7 cellular contexts compared by ENCODE assay signal in genomic region chr1:37479255-37480124, GRCh38. TPM values are rescaled to one million over a fixed set of nuclear protein-coding genes. Genes with fewer than 3 reads are reported as not detected.
DNase-seq lines count a peak whose midpoint lies in the region; ATAC-seq, FAIRE-seq and TF ChIP-seq lines count a peak whose summit lies in the region.

No MANE protein-coding gene starts in this region.

- H2AFZ ChIP-seq in keratinocyte (ENCODE audit: control insufficient read depth, low read length), result no peak overlapping the region

- H3K36me3 Mint-ChIP-seq in T-helper 1 cell treated with Interleukin-12 subunit alpha and Interleukin-12 subunit beta and Interleukin-4 antibody, amounts not matched to agents 30 μg/mL and 1 μg/mL, for 36 hours (ENCODE audit: low read depth), result peaks cover 81% of the 10 kb centered on the region

- peaks cover 45 to 77% of the 10 kb centered on the region in 2 experiments for H3K36me3 ChIP-seq in keratinocyte (ENCODE audit: control insufficient read depth in 2 of 2, extremely low read depth in 1 of 2, insufficient read depth in 2 of 2, low read length in 2 of 2)

- H3K9me1 ChIP-seq in keratinocyte (ENCODE audit: control insufficient read depth, extremely low read depth, insufficient read depth, low read length), result peaks cover 4% of the 10 kb centered on the region

- dilution Hi-C loops in keratinocyte (cut with MboI; ENCODE audit: extremely low pct_ligation_motif_present, low sequenced_read_pairs), result no loop called here

- H3K9ac ChIP-seq in keratinocyte (ENCODE audit: control insufficient read depth, extremely low read depth, insufficient read depth, low read length), result peak overlapping the region; percentile 99

- FAIRE-seq in HTR-8/SVneo (lab: Jason Lieb, UNC), result peak; percentile 16
- FAIRE-seq in keratinocyte (lab: Jason Lieb, UNC), result peak; percentile 56

- peaks cover 75% of the 10 kb centered on the region for H3K79me2 ChIP-seq in keratinocyte (ENCODE audit: control insufficient read depth, insufficient read depth, low read length)

- no peaks in the 10 kb centered on the region for H3K27me3 ChIP-seq in keratinocyte (ENCODE audit: control insufficient read depth, extremely low read depth, insufficient read depth, low read length)

- peak overlapping the region; percentile 57 to 99 (median 94) for H3K4me3 ChIP-seq in keratinocyte (ENCODE audit: control insufficient read depth in 2 of 3, extremely low read depth in 1 of 3, insufficient read depth in 2 of 3, low read depth in 1 of 3, low read length in 3 of 3)

- peaks cover 33% of the 10 kb centered on the region for H3K4me1 Mint-ChIP-seq in T-helper 1 cell treated with Interleukin-12 subunit alpha and Interleukin-12 subunit beta and Interleukin-4 antibody, amounts not matched to agents 30 μg/mL and 1 μg/mL, for 36 hours (ENCODE audit: low read depth)

- no peaks in the 10 kb centered on the region for H3K9me3 ChIP-seq in keratinocyte (ENCODE audit: control insufficient read depth, low read depth, low read length)

- H3K27me3 Mint-ChIP-seq in T-helper 1 cell treated with Interleukin-12 subunit alpha and Interleukin-12 subunit beta and Interleukin-4 antibody, amounts not matched to agents 30 μg/mL and 1 μg/mL, for 36 hours (ENCODE audit: low read depth), result no peaks in the 10 kb centered on the region

- peaks cover 58% of the 10 kb centered on the region for H3K4me1 ChIP-seq in keratinocyte (ENCODE audit: control insufficient read depth, extremely low read depth, insufficient read depth, low read length)

- H3K27ac Mint-ChIP-seq in T-helper 1 cell treated with Interleukin-12 subunit alpha and Interleukin-12 subunit beta and Interleukin-4 antibody, amounts not matched to agents 30 μg/mL and 1 μg/mL, for 36 hours, result peak overlapping the region; percentile 97

- peak overlapping the region; percentile 96 for H3K4me2 ChIP-seq in keratinocyte (ENCODE audit: control insufficient read depth, extremely low read depth, insufficient read depth, low read depth, low read length)

- TF ChIP-seq CTCF in keratinocyte (optimal IDR thresholded peaks at IDR 0.05 in 1 of 3, IDR thresholded peaks at IDR 0.05 in 1 of 3, conservative IDR thresholded peaks at IDR 0.05 in 1 of 3; ENCODE audit: extremely low read depth in 1 of 3, insufficient read depth in 2 of 3, low read length in 3 of 3), result no peak

- H3K4me3 Mint-ChIP-seq in T-helper 1 cell treated with Interleukin-12 subunit alpha and Interleukin-12 subunit beta and Interleukin-4 antibody, amounts not matched to agents 30 μg/mL and 1 μg/mL, for 36 hours, result peak overlapping the region; percentile 99

- peak overlapping the region; percentile 99 for H3K27ac ChIP-seq in keratinocyte (ENCODE audit: control insufficient read depth, insufficient read depth, low read length)

- no peaks in the 10 kb centered on the region for H3K9me3 Mint-ChIP-seq in T-helper 1 cell treated with Interleukin-12 subunit alpha and Interleukin-12 subunit beta and Interleukin-4 antibody, amounts not matched to agents 30 μg/mL and 1 μg/mL, for 36 hours

- DNase-seq in HTR-8/SVneo (ENCODE audit: insufficient read length, low spot score), result peak; percentile 76
- DNase-seq in amniotic stem cell (lab: John Stamatoyannopoulos, UW), result peak; percentile 54
- peak; percentile 95 for DNase-seq in keratinocyte (ENCODE audit: low read depth, low spot score)
- DNase-seq in stimulated activated CD4-positive, alpha-beta T cell treated with anti-CD3 and anti-CD28 coated beads, Interleukin-1b, Interleukin-23, amount 100 ng/mL, for 4 hours (ENCODE audit: low read depth in 2 of 2), result peak; percentile 85 to 88
- DNase-seq in NCI-H187 treated with DMSO at 0.1 percent for 48 hours (lab: John Stamatoyannopoulos, UW), result no peak

- H4K20me1 ChIP-seq in keratinocyte (ENCODE audit: control insufficient read depth, extremely low read depth, insufficient read depth, low read length), result peaks cover 32% of the 10 kb centered on the region

- ATAC-seq in GM18868 (IDR thresholded peaks at IDR 0.05; ENCODE audit: unreplicated experiment), result peak; percentile 34

RNA-seq across cellular contexts. Expression of gene ZC3H12A, which starts 5.1 kb away (rescaled TPM):
- 17.5 to 55.5 TPM (median 24.4 TPM) in 3 replicates for polyA plus RNA-seq in keratinocyte
- 6.5 TPM for polyA plus RNA-seq in keratinocyte (2011; ENCODE audit: low read depth)
- polyA plus RNA-seq in keratinocyte (2011; cell fraction: cytosol; rRNA removed), result 13.2 and 25.4 TPM in 2 replicates
- 80.2 and 112 TPM in 2 replicates for polyA plus RNA-seq in keratinocyte (2011; cell fraction: nucleus; rRNA removed)
- 12.7 and 22.0 TPM in 2 replicates for polyA plus RNA-seq in keratinocyte (2012; ENCODE audit: low replicate concordance)
- polyA minus RNA-seq in keratinocyte, result 20.3 to 30.9 TPM (median 21.1 TPM) in 3 replicates
- polyA minus RNA-seq in keratinocyte (2011; cell fraction: cytosol; rRNA and poly(A)+ RNA removed), result 23.2 TPM
- 45.8 and 47.0 TPM in 2 replicates for polyA minus RNA-seq in keratinocyte (2011; cell fraction: nucleus; rRNA and poly(A)+ RNA removed)

RNA-seq across cellular contexts. Expression of gene MEAF6, which starts 35.1 kb away (rescaled TPM):
- 38.9 to 51.9 TPM (median 49.3 TPM) in 3 replicates for polyA plus RNA-seq in keratinocyte
- polyA plus RNA-seq in keratinocyte (2011; ENCODE audit: low read depth), result 134 TPM
- polyA plus RNA-seq in keratinocyte (2011; cell fraction: cytosol; rRNA removed), result 44.0 and 69.9 TPM in 2 replicates
- 38.9 and 49.7 TPM in 2 replicates for polyA plus RNA-seq in keratinocyte (2011; cell fraction: nucleus; rRNA removed)
- polyA plus RNA-seq in keratinocyte (2012; ENCODE audit: low replicate concordance), result 40.6 and 65.0 TPM in 2 replicates
- 6.8 to 22.2 TPM (median 15.4 TPM) in 3 replicates for polyA minus RNA-seq in keratinocyte
- 25.9 TPM for polyA minus RNA-seq in keratinocyte (2011; cell fraction: cytosol; rRNA and poly(A)+ RNA removed)
- polyA minus RNA-seq in keratinocyte (2011; cell fraction: nucleus; rRNA and poly(A)+ RNA removed), result 12.2 and 14.7 TPM in 2 replicates
